Comparison of ENCODE assay signal across 13 cellular contexts in genomic region chr2:69154031-69154430, GRCh38.
DNase-seq lines count a peak whose midpoint lies in the region; ATAC-seq and TF ChIP-seq lines count a peak whose summit lies in the region.
"Had no signal": no experiment of that assay in that cellular context is flagged by ENCODE, and none has a peak within 500 bp of the region (broad histone marks: within the 10 kb centered on the region; RNA-seq: fewer than 3 reads in every experiment).

No MANE protein-coding gene starts in this region.

- H3K4me1 Mint-ChIP-seq in MCF 10A (ENCODE audit: insufficient read depth, unreplicated experiment) = peaks cover 5% of the 10 kb centered on the region

- H3K4me3 ChIP-seq in mammary epithelial cell (replicated peaks in 1 of 3; ENCODE audit: insufficient read depth in 1 of 3, low read depth in 2 of 3, low read length in 3 of 3) (no peak overlapping the region), choroid plexus epithelial cell (ENCODE audit: low read depth, low read length) (no peak overlapping the region), upper lobe of right lung (no peak overlapping the region), gastrocnemius medialis (no peak overlapping the region)

- 10% methylated on average over 2 of the region's 2 CpGs for WGBS in mammary epithelial cell (ENCODE audit: low coverage, missing lambda C conversion rate)

- intact Hi-C loops in MCF 10A (cut with micrococcal nuclease) = no loop called here
- intact Hi-C loops in mammary epithelial cell (cut with micrococcal nuclease) = no loop called here
- intact Hi-C loops in upper lobe of right lung (cut with DNase I) = no loop called here
- intact Hi-C loops in gastrocnemius medialis (cut with DNase I; ENCODE audit: low total_unique reads) = no loop called here

- H3K27me3 ChIP-seq in mammary epithelial cell (ENCODE audit: insufficient read depth, low read length) = no peaks in the 10 kb centered on the region
- no peaks in the 10 kb centered on the region for H3K27me3 ChIP-seq in upper lobe of right lung
- H3K27me3 ChIP-seq in gastrocnemius medialis = no peaks in the 10 kb centered on the region

- no TSS peak for BruUV-seq in MCF 10A (replicated peaks; lab: Mats Ljungman, UMichigan)
- BruUV-seq in mammary epithelial cell (replicated peaks; lab: Mats Ljungman, UMichigan) = no TSS peak

- no peaks in the 10 kb centered on the region for H3K27me3 Mint-ChIP-seq in MCF 10A (ENCODE audit: insufficient read depth, unreplicated experiment)

- H2AFZ ChIP-seq in mammary epithelial cell (ENCODE audit: low read depth, low read length) = no peak overlapping the region

- H3K9me3 Mint-ChIP-seq in MCF 10A (ENCODE audit: unreplicated experiment) = no peaks in the 10 kb centered on the region

- no peak overlapping the region for H3K4me2 ChIP-seq in mammary epithelial cell (ENCODE audit: insufficient read depth, low read depth, low read length)

- no peaks in the 10 kb centered on the region for H3K79me2 ChIP-seq in mammary epithelial cell (ENCODE audit: insufficient read depth, low read length)

- TF ChIP-seq CTCF in MCF 10A (IDR thresholded peaks at IDR 0.05; ENCODE audit: unreplicated experiment) (no peak), mammary epithelial cell (conservative IDR thresholded peaks at IDR 0.05 in 1 of 2, IDR thresholded peaks at IDR 0.05 in 1 of 2; ENCODE audit: extremely low read depth in 1 of 2, insufficient read depth in 1 of 2, low read depth in 1 of 2, low read length in 2 of 2) (no peak), choroid plexus epithelial cell (conservative IDR thresholded peaks at IDR 0.05; ENCODE audit: low read depth, low read length) (no peak), upper lobe of right lung (IDR thresholded peaks at IDR 0.05) (no peak), gastrocnemius medialis (IDR thresholded peaks at IDR 0.05 in 4 of 5, conservative IDR thresholded peaks at IDR 0.05 in 1 of 5) (no peak)

- H3K4me1 ChIP-seq in mammary epithelial cell (ENCODE audit: insufficient read depth, low read length) (no peaks in the 10 kb centered on the region), upper lobe of right lung (peaks cover 11% of the 10 kb centered on the region), gastrocnemius medialis (no peaks in the 10 kb centered on the region)

- no peak overlapping the region for H3K4me3 Mint-ChIP-seq in MCF 10A (ENCODE audit: unreplicated experiment)

- ATAC-seq in upper lobe of right lung (no peak), gastrocnemius medialis (no peak), HG03097 (IDR thresholded peaks at IDR 0.05; ENCODE audit: low FRiP score, unreplicated experiment) (no peak)

- H3K9ac ChIP-seq in mammary epithelial cell (ENCODE audit: insufficient read depth, low read length) = no peak overlapping the region

- no peak overlapping the region for H3K27ac Mint-ChIP-seq in MCF 10A (ENCODE audit: low read depth, unreplicated experiment)

- H3K27ac ChIP-seq in mammary epithelial cell (ENCODE audit: insufficient read depth, low read depth, low read length) (no peak overlapping the region), upper lobe of right lung (peak overlapping the region; percentile 11), gastrocnemius medialis (no peak overlapping the region)

- no peaks in the 10 kb centered on the region for H4K20me1 ChIP-seq in mammary epithelial cell (ENCODE audit: insufficient read depth, low read length)

- CTCF ChIA-PET in MCF 10A (lab: Yijun Ruan, JAX) = no interaction called here
- CTCF ChIA-PET in mammary epithelial cell (lab: Charles Lee; ENCODE audit: low non-redundant PET) = no interaction called here

- TF ChIP-seq POLR2A in gastrocnemius medialis (IDR thresholded peaks at IDR 0.05) = no peak

- dilution Hi-C loops in mammary epithelial cell (cut with HindIII; ENCODE audit: low sequenced_read_pairs) = no loop called here

- POLR2A ChIA-PET in MCF 10A (lab: Yijun Ruan, JAX) = interaction anchor here (0.6 to 1.6 kb wide), 2 partner anchors 14 to 964 kb away, joined by 3 to 4 read pairs; no protein-coding TSS in a partner anchor

- DNase-seq in MCF 10A (ENCODE audit: unreplicated experiment) (peak; percentile 42), mammary epithelial cell (no peak), choroid plexus epithelial cell (ENCODE audit: low read depth) (peak; percentile 90), lung microvascular endothelial cell (ENCODE audit: low read depth in 2 of 2) (peak; percentile 19 to 56), upper lobe of right lung (no peak), gastrocnemius medialis (no peak), NCI-H69 (lab: John Stamatoyannopoulos, UW) (no peak)
- DNase-seq: activated naive CD4-positive, alpha-beta T cell treated with anti-CD3 and anti-CD28 coated beads, Interleukin-2, amount 50 U/mL, for 16 hours; KBM-7; NCI-H1930; SHP77 treated with DMSO at 0.1 percent for 48 hours; stimulated activated CD4-positive, alpha-beta T cell treated with anti-CD3 and anti-CD28 coated beads, Interleukin-12 subunit alpha, Interleukin-12 subunit beta, amount 100 ng/mL, for 4 hours had no signal

- H3K9me3 ChIP-seq in mammary epithelial cell (replicated peaks; ENCODE audit: insufficient read depth, low read length) (peaks cover 4% of the 10 kb centered on the region), upper lobe of right lung (no peaks in the 10 kb centered on the region), gastrocnemius medialis (no peaks in the 10 kb centered on the region)

- in situ Hi-C loops in mammary epithelial cell (cut with MboI; ENCODE audit: low sequenced_read_pairs in 2 of 2) (no loop called here), gastrocnemius medialis (cut with MboI; ENCODE audit: low sequenced_read_pairs in 4 of 4) (no loop called here)

- H3K36me3 ChIP-seq in mammary epithelial cell (ENCODE audit: insufficient read depth, low read length) (no peaks in the 10 kb centered on the region), upper lobe of right lung (peaks cover 4% of the 10 kb centered on the region), gastrocnemius medialis (no peaks in the 10 kb centered on the region)

- no peaks in the 10 kb centered on the region for H3K36me3 Mint-ChIP-seq in MCF 10A (ENCODE audit: insufficient read depth, unreplicated experiment)

Comparison
In these comparisons a context has a peak if more than half of its experiments do, and no peak if none do; other contexts are left out.
1. DNase-seq: peak in MCF 10A (single experiment), choroid plexus epithelial cell (single experiment) and lung microvascular endothelial cell (2 of 2); none in mammary epithelial cell (single experiment), upper lobe of right lung (single experiment), gastrocnemius medialis (0 of 2) and NCI-H69 (single experiment).